In the genomic region with DNA sequence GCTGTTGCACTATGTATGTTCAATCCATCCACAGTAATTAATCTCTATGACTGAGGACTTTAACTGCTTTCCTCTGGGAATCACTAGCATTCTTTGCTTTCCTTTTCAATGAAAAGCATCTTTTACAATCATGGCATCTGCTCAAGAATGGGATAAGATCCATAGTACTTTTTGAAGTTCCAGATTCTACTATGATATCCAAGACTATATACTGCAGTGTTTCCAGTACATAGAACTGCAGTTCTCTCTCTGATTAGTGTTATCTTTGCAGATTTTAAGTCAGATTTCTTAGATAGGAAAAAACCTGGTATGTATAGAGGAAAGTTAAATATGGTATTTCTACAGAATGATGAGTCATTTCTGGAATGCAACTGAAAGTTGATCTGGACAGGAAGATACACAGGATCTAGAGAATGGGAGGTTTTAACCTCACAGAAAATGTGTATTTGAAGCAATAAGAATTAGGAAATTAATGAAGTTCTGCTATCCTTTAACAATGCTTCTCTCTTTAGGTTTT, we compare ENCODE assay signal across 13 cellular contexts.
DNase-seq lines count a peak whose midpoint lies in the region; ATAC-seq, FAIRE-seq and TF ChIP-seq lines count a peak whose summit lies in the region.
"Had no signal": no experiment of that assay in that cellular context is flagged by ENCODE, and none has a peak within 500 bp of the region (broad histone marks: within the 10 kb centered on the region; RNA-seq: fewer than 3 reads in every experiment).

No MANE protein-coding gene starts in this region.

- H3K9ac ChIP-seq in endothelial cell of umbilical vein (replicated peaks; ENCODE audit: extremely low read depth, insufficient read depth, low read length) = peak overlapping the region; percentile 19

- H3K36me3 ChIP-seq in endothelial cell of umbilical vein (ENCODE audit: control insufficient read depth in 2 of 2, extremely low read depth in 1 of 2, insufficient read depth in 2 of 2, low read length in 2 of 2) = no peaks in the 10 kb centered on the region
- H3K36me3 ChIP-seq: tibial nerve had no signal

- H3K4me1 ChIP-seq in endothelial cell of umbilical vein (ENCODE audit: control insufficient read depth, extremely low read depth, insufficient read depth, low read length) = peaks cover 19% of the 10 kb centered on the region
- H3K4me1 ChIP-seq: tibial nerve had no signal

- H3K9me3 ChIP-seq in endothelial cell of umbilical vein (replicated peaks; ENCODE audit: control insufficient read depth, insufficient read depth, low read length) = no peaks in the 10 kb centered on the region
- H3K9me3 ChIP-seq: psoas muscle had no signal

- no peak for TF ChIP-seq POLR2A in endothelial cell of umbilical vein (IDR thresholded peaks at IDR 0.05; ENCODE audit: low read depth, low read length)

- H4K20me1 ChIP-seq in endothelial cell of umbilical vein (replicated peaks; ENCODE audit: control insufficient read depth, extremely low read depth, insufficient read depth, low read length) = no peaks in the 10 kb centered on the region

- intact Hi-C loops in endothelial cell of umbilical vein (cut with micrococcal nuclease) = loop anchor here (5.0 kb wide), 1 partner anchor 184 kb away; no protein-coding TSS in a partner anchor

- H3K4me2 ChIP-seq in endothelial cell of umbilical vein (ENCODE audit: insufficient read depth, low read length) = peak overlapping the region; percentile 56

- POLR2A ChIA-PET in GM10248 (lab: Yijun Ruan, JAX) (no interaction called here), endothelial cell of umbilical vein (lab: Charles Lee) (no interaction called here)

- H3K27ac ChIP-seq in endothelial cell of umbilical vein (ENCODE audit: insufficient read depth, low read depth, low read length) = peak overlapping the region; percentile 61
- H3K27ac ChIP-seq: psoas muscle, tibial nerve had no signal

- H2AFZ ChIP-seq in endothelial cell of umbilical vein (ENCODE audit: low read depth, low read length) = no peak overlapping the region

- no peaks in the 10 kb centered on the region for H3K27me3 ChIP-seq in endothelial cell of umbilical vein (ENCODE audit: control insufficient read depth in 2 of 2, insufficient read depth in 2 of 2, low read length in 2 of 2)
- H3K27me3 ChIP-seq: tibial nerve had no signal

- dilution Hi-C loops in endothelial cell of umbilical vein (cut with MboI; ENCODE audit: extremely low pct_ligation_motif_present, low sequenced_read_pairs) = no loop called here

- no peak for TF ChIP-seq CTCF in GM10248 (IDR thresholded peaks at IDR 0.05; ENCODE audit: control extremely low read depth, extremely low read depth, low read depth, missing control alignments)
- no peak for TF ChIP-seq CTCF in endothelial cell of umbilical vein (IDR thresholded peaks at IDR 0.05; ENCODE audit: extremely low read depth in 1 of 2, insufficient read depth in 1 of 2, low read depth in 1 of 2, low read length in 2 of 2)

- H3K9me1 ChIP-seq in endothelial cell of umbilical vein (replicated peaks; ENCODE audit: control insufficient read depth, extremely low read depth, insufficient read depth, low read length) = no peaks in the 10 kb centered on the region

- peak overlapping the region in 1 of 3 experiments; percentile 15 for H3K4me3 ChIP-seq in endothelial cell of umbilical vein (replicated peaks in 1 of 3; ENCODE audit: insufficient read depth in 1 of 3, low read depth in 1 of 3, low read length in 3 of 3)
- H3K4me3 ChIP-seq: psoas muscle, tibial nerve had no signal

- CTCF ChIA-PET in GM10248 (lab: Yijun Ruan, JAX) (no interaction called here), endothelial cell of umbilical vein (lab: Charles Lee) (interaction anchor here (0.8 to 2.0 kb wide), 4 partner anchors 10 to 382 kb away, joined by 3 to 7 read pairs (median 3); no protein-coding TSS in a partner anchor)

- ATAC-seq in GM21447 (IDR thresholded peaks at IDR 0.05; ENCODE audit: unreplicated experiment) = peak; percentile 91
- ATAC-seq in HG03354 (IDR thresholded peaks at IDR 0.05; ENCODE audit: poor library complexity, severe bottlenecking, unreplicated experiment) = peak; percentile 88
- ATAC-seq: activated CD8-positive, alpha-beta T cell treated with anti-CD3 and anti-CD28 coated beads, Interleukin-2, amount 10 ng/mL, durations not matched to agents 7 days and 5 days; psoas muscle had no signal

- no TSS peak for BruUV-seq in endothelial cell of umbilical vein (replicated peaks; lab: Mats Ljungman, UMichigan)

- peak; percentile 18 for FAIRE-seq in endothelial cell of umbilical vein (lab: Jason Lieb, UNC)

- H3K79me2 ChIP-seq in endothelial cell of umbilical vein (ENCODE audit: control insufficient read depth, insufficient read depth, low read length) = no peaks in the 10 kb centered on the region

- DNase-seq in GM10248 (ENCODE audit: extremely low spot score) (peak; percentile 15), endothelial cell of umbilical vein (ENCODE audit: low read depth, low spot score) (peak; percentile 90), NCI-H345 (lab: John Stamatoyannopoulos, UW) (no peak), DMS114 treated with DMSO at 0.1 percent for 48 hours (lab: John Stamatoyannopoulos, UW; ENCODE audit: unreplicated experiment) (no peak), 8988T (no peak)
- no peak for DNase-seq in activated naive CD4-positive, alpha-beta T cell (lab: John Stamatoyannopoulos, UW)
- DNase-seq: activated CD8-positive, alpha-beta T cell treated with anti-CD3 and anti-CD28 coated beads, Interleukin-2, amount 10 ng/mL, durations not matched to agents 7 days and 5 days; DMS153; NCI-H1436 treated with DMSO at 0.1 percent for 48 hours; psoas muscle had no signal

TF ChIP-seq in endothelial cell of umbilical vein, 7 proteins besides CTCF, POLR2A, EP300 and RAD21:
- TF ChIP-seq JUN (IDR thresholded peaks at IDR 0.05; ENCODE audit: borderline replicate concordance, insufficient read depth, insufficient read length, low read depth) (peak; percentile 77), FOS (IDR thresholded peaks at IDR 0.05; ENCODE audit: borderline replicate concordance, insufficient read depth, low read length) (peak; percentile 90), EZH2 (IDR thresholded peaks at IDR 0.05; ENCODE audit: borderline replicate concordance, low read depth, low read length, severe bottlenecking) (no peak), MAX (IDR thresholded peaks at IDR 0.05; ENCODE audit: insufficient read depth, insufficient read length) (no peak), GATA2 (IDR thresholded peaks at IDR 0.05; ENCODE audit: insufficient read depth, insufficient read length, low read depth, low read length) (peak; percentile 58), MYC (IDR thresholded peaks at IDR 0.05; ENCODE audit: low read depth, low read length) (no peak), POLR2AphosphoS5 (IDR thresholded peaks at IDR 0.05; ENCODE audit: insufficient read depth, low read depth, low read length) (no peak)

Comparison
In these comparisons a context has a peak if more than half of its experiments do, and no peak if none do; other contexts are left out.
1. DNase-seq: peak in GM10248 (single experiment) and endothelial cell of umbilical vein (single experiment); none in NCI-H345 (single experiment), DMS114 treated with DMSO at 0.1 percent for 48 hours (single experiment), 8988T (single experiment) and activated naive CD4-positive, alpha-beta T cell (0 of 4).